In the genomic region with DNA sequence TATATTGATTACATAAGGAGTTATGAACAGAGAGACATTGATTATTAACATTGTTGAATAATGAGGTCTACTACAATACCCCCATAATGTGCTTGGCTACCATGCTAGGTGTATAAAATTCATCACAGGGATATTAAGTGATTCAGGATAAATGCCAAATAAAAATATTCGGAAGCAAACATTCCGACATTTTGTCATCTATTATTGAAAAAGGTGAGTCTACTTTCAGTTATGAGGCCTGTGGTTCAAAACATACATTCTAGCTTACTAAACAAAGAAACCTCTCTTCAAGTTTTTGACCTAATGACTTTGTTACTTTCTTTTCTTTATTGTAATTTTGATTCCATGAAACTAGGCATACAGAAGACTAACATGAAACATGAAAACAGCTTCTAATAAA, we compare ENCODE assay signal across 20 cellular contexts.
DNase-seq lines count a peak whose midpoint lies in the region; ATAC-seq, FAIRE-seq and TF ChIP-seq lines count a peak whose summit lies in the region.
"Had no signal": no experiment of that assay in that cellular context is flagged by ENCODE, and none has a peak within 500 bp of the region (broad histone marks: within the 10 kb centered on the region; RNA-seq: fewer than 3 reads in every experiment).

No MANE protein-coding gene starts in this region.

- H3K27ac Mint-ChIP-seq in Calu3 (ENCODE audit: unreplicated experiment) (peak overlapping the region; percentile 39), astrocyte (ENCODE audit: unreplicated experiment) (peak overlapping the region; percentile 12)
- H3K27ac Mint-ChIP-seq: B cell; CD8-positive, alpha-beta T cell; GM23338 had no signal

- H4K20me1 ChIP-seq in astrocyte (ENCODE audit: insufficient read depth, low read length), result no peaks in the 10 kb centered on the region
- H4K20me1 ChIP-seq: BLaER1 treated with 17β-estradiol and CSF1 and Interleukin-3, amounts not matched to agents 10 nM and 100 nM had no signal

- no peak for FAIRE-seq in A549 (lab: Jason Lieb, UNC)
- FAIRE-seq in astrocyte (lab: Jason Lieb, UNC), result no peak
- FAIRE-seq: G401.6, GM12891, HTR-8/SVneo, K562 had no signal

- peak overlapping the region in 1 of 2 experiments; percentile 21; a peak in 1 of 6 replicates for H3K27ac ChIP-seq in A549
- H3K27ac ChIP-seq in astrocyte (ENCODE audit: low read depth, low read length), result no peak overlapping the region
- H3K27ac ChIP-seq in testis, result no peak overlapping the region
- no peak overlapping the region for H3K27ac ChIP-seq in esophagus squamous epithelium
- H3K27ac ChIP-seq: BLaER1 treated with 17β-estradiol and CSF1 and Interleukin-3, amounts not matched to agents 10 nM and 100 nM had no signal

- H3K4me3 ChIP-seq in A549, result no peak overlapping the region
- H3K4me3 ChIP-seq in astrocyte (ENCODE audit: insufficient read depth, low read depth, low read length), result no peak overlapping the region
- H3K4me3 ChIP-seq in testis, result no peak overlapping the region
- no peak overlapping the region for H3K4me3 ChIP-seq in esophagus squamous epithelium
- H3K4me3 ChIP-seq: BLaER1 treated with 17β-estradiol and CSF1 and Interleukin-3, amounts not matched to agents 10 nM and 100 nM; GM23338; K562 had no signal

- no peak for TF ChIP-seq RAD21 in A549 (conservative IDR thresholded peaks at IDR 0.05 in 1 of 2, IDR thresholded peaks at IDR 0.05 in 1 of 2)

- H3K4me2 ChIP-seq in A549, result peak overlapping the region; percentile 67
- H3K4me2 ChIP-seq in astrocyte (ENCODE audit: low read length), result peak overlapping the region; percentile 24
- H3K4me2 ChIP-seq: BLaER1 treated with 17β-estradiol and CSF1 and Interleukin-3, amounts not matched to agents 10 nM and 100 nM; GM23338 had no signal

- no peak for TF ChIP-seq CTCF in A549 (IDR thresholded peaks at IDR 0.05)
- no peak for TF ChIP-seq CTCF in Calu3 (IDR thresholded peaks at IDR 0.05; ENCODE audit: unreplicated experiment)
- TF ChIP-seq CTCF in astrocyte (IDR thresholded peaks at IDR 0.05; ENCODE audit: insufficient read depth, low read depth, low read length), result no peak
- TF ChIP-seq CTCF in testis (IDR thresholded peaks at IDR 0.05), result no peak
- TF ChIP-seq CTCF in esophagus squamous epithelium (IDR thresholded peaks at IDR 0.05), result no peak

- DNase-seq in A549 (ENCODE audit: low read depth in 1 of 2, low spot score in 1 of 2), result no peak
- no peak for DNase-seq in Calu3
- DNase-seq in M059J (ENCODE audit: low read depth), result peak; percentile 37
- peak; percentile 5 for DNase-seq in astrocyte (ENCODE audit: low read depth)
- no peak for DNase-seq in testis
- DNase-seq in AG20443 (ENCODE audit: low spot score), result no peak
- no peak for DNase-seq in medulla oblongata (ENCODE audit: extremely low spot score)
- DNase-seq in esophagus squamous epithelium (lab: John Stamatoyannopoulos, UW), result no peak
- DNase-seq: CD8-positive, alpha-beta T cell; DMS 273 treated with DMSO at 0.1 percent for 48 hours; DND-41; HCEC 1CT; IMR-90 had no signal

- H3K9ac ChIP-seq in astrocyte (ENCODE audit: low read length), result no peak overlapping the region
- H3K9ac ChIP-seq: BLaER1 treated with 17β-estradiol and CSF1 and Interleukin-3, amounts not matched to agents 10 nM and 100 nM had no signal

- no peaks in the 10 kb centered on the region for H3K36me3 Mint-ChIP-seq in Calu3 (ENCODE audit: insufficient read depth, unreplicated experiment)
- no peaks in the 10 kb centered on the region for H3K36me3 Mint-ChIP-seq in astrocyte (ENCODE audit: low read depth, unreplicated experiment)
- H3K36me3 Mint-ChIP-seq: CD8-positive, alpha-beta T cell had no signal

- no peaks in the 10 kb centered on the region for H3K79me2 ChIP-seq in astrocyte (ENCODE audit: insufficient read depth, low read length)

- no peak for ATAC-seq in A549
- ATAC-seq: CD8-positive, alpha-beta T cell; GM23338; K562 had no signal

- intact Hi-C loops in Calu3 (cut with micrococcal nuclease; ENCODE audit: unreplicated experiment) (no loop called here), testis (cut with DNase I; ENCODE audit: low total_unique reads) (no loop called here), esophagus squamous epithelium (cut with DNase I) (no loop called here)

- BruUV-seq in Calu3 (replicated peaks; lab: Mats Ljungman, UMichigan), result no TSS peak

- H3K4me1 ChIP-seq in A549, result peaks cover 45% of the 10 kb centered on the region
- H3K4me1 ChIP-seq in astrocyte (ENCODE audit: insufficient read depth, low read length), result peaks cover 12% of the 10 kb centered on the region
- no peaks in the 10 kb centered on the region for H3K4me1 ChIP-seq in testis
- no peaks in the 10 kb centered on the region for H3K4me1 ChIP-seq in esophagus squamous epithelium
- H3K4me1 ChIP-seq: BLaER1 treated with 17β-estradiol and CSF1 and Interleukin-3, amounts not matched to agents 10 nM and 100 nM had no signal

- H3K4me1 Mint-ChIP-seq in Calu3 (ENCODE audit: low read depth, unreplicated experiment) (peaks cover 27% of the 10 kb centered on the region), astrocyte (ENCODE audit: low read depth, unreplicated experiment) (peaks cover 38% of the 10 kb centered on the region)
- H3K4me1 Mint-ChIP-seq: B cell, GM23338 had no signal

- H2AFZ ChIP-seq in astrocyte (ENCODE audit: low read depth, low read length), result no peak overlapping the region
- H2AFZ ChIP-seq: GM23338 had no signal

- H3K9me3 ChIP-seq in A549 (no peaks in the 10 kb centered on the region), astrocyte (ENCODE audit: insufficient read depth, low read depth, low read length) (no peaks in the 10 kb centered on the region), testis (no peaks in the 10 kb centered on the region), esophagus squamous epithelium (no peaks in the 10 kb centered on the region)
- H3K9me3 ChIP-seq: BLaER1 treated with 17β-estradiol and CSF1 and Interleukin-3, amounts not matched to agents 10 nM and 100 nM had no signal

- TF ChIP-seq EP300 in A549 (IDR thresholded peaks at IDR 0.05), result no peak

- H3K27me3 ChIP-seq in astrocyte (ENCODE audit: insufficient read depth, low read length) (no peaks in the 10 kb centered on the region), testis (no peaks in the 10 kb centered on the region), esophagus squamous epithelium (no peaks in the 10 kb centered on the region)
- H3K27me3 ChIP-seq: BLaER1 treated with 17β-estradiol and CSF1 and Interleukin-3, amounts not matched to agents 10 nM and 100 nM had no signal

- TF ChIP-seq POLR2A in A549 (IDR thresholded peaks at IDR 0.05; ENCODE audit: low read length) (no peak), testis (IDR thresholded peaks at IDR 0.05) (no peak), esophagus squamous epithelium (IDR thresholded peaks at IDR 0.05) (no peak)

- H3K36me3 ChIP-seq in astrocyte (ENCODE audit: insufficient read depth, low read length) (no peaks in the 10 kb centered on the region), testis (ENCODE audit: low read depth, missing control alignments) (no peaks in the 10 kb centered on the region), esophagus squamous epithelium (no peaks in the 10 kb centered on the region)
- H3K36me3 ChIP-seq: BLaER1 treated with 17β-estradiol and CSF1 and Interleukin-3, amounts not matched to agents 10 nM and 100 nM had no signal

- CTCF ChIA-PET in A549 (lab: Yijun Ruan, JAX), result interaction anchor here (1.0 kb wide), 1 partner anchor 70 kb away, joined by 4 read pairs; no protein-coding TSS in a partner anchor
- CTCF ChIA-PET in Calu3 (lab: Charles Lee), result no interaction called here

- POLR2A ChIA-PET in A549 (lab: Yijun Ruan, JAX), result no interaction called here

- no peaks in the 10 kb centered on the region for H3K27me3 Mint-ChIP-seq in Calu3 (ENCODE audit: unreplicated experiment)
- no peaks in the 10 kb centered on the region for H3K27me3 Mint-ChIP-seq in astrocyte (ENCODE audit: low read depth, unreplicated experiment)
- H3K27me3 Mint-ChIP-seq: B cell had no signal

- H3K9me3 Mint-ChIP-seq in Calu3 (ENCODE audit: low read depth, unreplicated experiment) (no peaks in the 10 kb centered on the region), astrocyte (ENCODE audit: unreplicated experiment) (no peaks in the 10 kb centered on the region)
- H3K9me3 Mint-ChIP-seq: CD8-positive, alpha-beta T cell; GM23338 had no signal

- WGBS in A549 (ENCODE audit: missing lambda C conversion rate), result 38% methylated on average over 2 of the region's 2 CpGs
- WGBS in testis, 2 donors, result 90 to 96% methylated on average over 2 of the region's 2 CpGs
- WGBS in esophagus squamous epithelium, 2 donors, result 92 to 93% methylated on average over 2 of the region's 2 CpGs

- H3K4me3 Mint-ChIP-seq in Calu3 (ENCODE audit: low read depth, unreplicated experiment), result no peak overlapping the region
- no peak overlapping the region for H3K4me3 Mint-ChIP-seq in astrocyte (ENCODE audit: unreplicated experiment)
- H3K4me3 Mint-ChIP-seq: B cell; CD8-positive, alpha-beta T cell; GM23338 had no signal

TF ChIP-seq in A549, 52 proteins besides CTCF, POLR2A, EP300 and RAD21:
- TF ChIP-seq FOXS1 (CRISPR knock-in tag; IDR thresholded peaks at IDR 0.05) (no peak), CHD4 (IDR thresholded peaks at IDR 0.05; ENCODE audit: borderline replicate concordance) (no peak), RCOR1 (IDR thresholded peaks at IDR 0.05; ENCODE audit: low read depth, low read length) (no peak), RARB (CRISPR knock-in tag; IDR thresholded peaks at IDR 0.05) (no peak), HOXB5 (CRISPR knock-in tag; IDR thresholded peaks at IDR 0.05) (no peak)

Comparison
In these comparisons a context has a peak if more than half of its experiments do, and no peak if none do; other contexts are left out.
1. DNase-seq: peak in M059J (single experiment) and astrocyte (single experiment); none in A549 (0 of 2), Calu3 (single experiment), testis (single experiment), AG20443 (single experiment), medulla oblongata (single experiment) and esophagus squamous epithelium (single experiment).